In genomic region chrX:1453951-1454785, GRCh38 we compare ENCODE assay signal across 8 cellular contexts. TPM values are rescaled to one million over a fixed set of nuclear protein-coding genes. Genes with fewer than 3 reads are reported as not detected.
DNase-seq lines count a peak whose midpoint lies in the region; ATAC-seq and TF ChIP-seq lines count a peak whose summit lies in the region.

No MANE protein-coding gene starts in this region.

- DNase-seq in T-helper 1 cell (peak; percentile 71 to 90 (median 81)), breast epithelium (ENCODE audit: low spot score in 2 of 2) (peak; percentile 73 to 86), left colon (peak; percentile 78 to 90), NCI-H774 (lab: John Stamatoyannopoulos, UW) (no peak), NCI-H146 (lab: John Stamatoyannopoulos, UW) (no peak)
- DNase-seq in stimulated activated CD4-positive, alpha-beta T cell treated with anti-CD3 and anti-CD28 coated beads, Interleukin-4, amount 100 ng/mL, for 1 hour, result peak; percentile 95

- H3K36me3 ChIP-seq in breast epithelium, result no peaks in the 10 kb centered on the region

- peak overlapping the region in 1 of 2 donors; percentile 77 for H3K27ac ChIP-seq in breast epithelium

- intact Hi-C loops in breast epithelium (cut with DNase I; ENCODE audit: low total_unique reads) (loop anchor here (5.0 to 10.0 kb wide), 2 partner anchors 62 to 141 kb away; partner anchors contain the start of genes AKAP17A and SLC25A6), left colon (cut with DNase I, micrococcal nuclease) (loop anchor here in 1 of 2 donors (5.0 to 10.0 kb wide), 2 partner anchors 62 to 141 kb away; partner anchors contain the start of genes AKAP17A and SLC25A6)

- H3K4me1 ChIP-seq in breast epithelium, result no peaks in the 10 kb centered on the region

- TF ChIP-seq POLR2A in breast epithelium (IDR thresholded peaks at IDR 0.05), result no peak

- peak overlapping the region; percentile 41 to 98 (median 77) for H3K4me3 ChIP-seq in breast epithelium

- no peaks in the 10 kb centered on the region for H3K27me3 ChIP-seq in breast epithelium

- ATAC-seq in GM18511 (IDR thresholded peaks at IDR 0.05; ENCODE audit: unreplicated experiment) (peak; percentile 55), HG03025 (IDR thresholded peaks at IDR 0.05; ENCODE audit: low FRiP score, unreplicated experiment) (peak; percentile 35), left colon (peak; percentile 40)

- peak; percentile 76 to 91 (median 83) for TF ChIP-seq CTCF in breast epithelium (IDR thresholded peaks at IDR 0.05)

- no peaks in the 10 kb centered on the region for H3K9me3 ChIP-seq in breast epithelium

RNA-seq across cellular contexts. Expression of gene ASMTL, which starts 1.5 kb away (rescaled TPM):
- 10 to 100 TPM; 22.8 to 29.1 (median 28.2) TPM for total RNA-seq in breast epithelium
- 10 to 100 TPM; 14.6 to 19.9 TPM for total RNA-seq in left colon

Comparison
In these comparisons a context has a peak if more than half of its experiments do, and no peak if none do; other contexts are left out.
1. DNase-seq: peak in T-helper 1 cell (5 of 5), breast epithelium (2 of 2), left colon (2 of 2) and stimulated activated CD4-positive, alpha-beta T cell treated with anti-CD3 and anti-CD28 coated beads, Interleukin-4, amount 100 ng/mL, for 1 hour (single experiment); none in NCI-H774 (single experiment) and NCI-H146 (single experiment).
2. Peak in every context shown above with its lines, with median percentiles within 50 percentile points of each other: ATAC-seq.